ENCODE assay signal across 11 cellular contexts in the genomic region with DNA sequence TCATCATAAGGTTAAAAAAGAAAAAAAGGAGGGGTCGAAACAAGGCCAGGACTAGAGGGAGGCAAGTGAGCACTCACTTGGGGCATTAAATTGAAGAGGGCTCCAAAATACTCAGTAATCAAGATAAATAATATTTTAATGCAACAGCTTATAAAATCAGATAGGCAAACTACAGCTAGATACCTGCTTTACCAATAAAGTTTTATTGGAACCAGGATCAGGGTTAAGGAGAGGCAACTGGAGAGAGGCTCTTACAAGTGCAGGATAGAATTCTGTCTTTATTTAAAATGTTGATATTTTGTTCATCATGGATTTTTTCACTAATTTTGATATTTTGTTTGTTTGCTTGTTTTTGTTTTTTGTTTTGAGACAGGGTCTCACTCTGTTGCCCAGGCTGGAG. TPM values are rescaled to one million over a fixed set of nuclear protein-coding genes. Genes with fewer than 3 reads are reported as not detected.
"Had no signal": no experiment of that assay in that cellular context is flagged by ENCODE, and none has a peak within 500 bp of the region (broad histone marks: within the 10 kb centered on the region; RNA-seq: fewer than 3 reads in every experiment).

No MANE protein-coding gene starts in this region.

- H3K27ac Mint-ChIP-seq: GM23338, H9, HFFc6 had no signal

- H2AFZ ChIP-seq: GM23248 had no signal

- H3K9me3 ChIP-seq: HAP-1 had no signal

- H3K4me2 ChIP-seq: GM23338 had no signal

- H3K9me3 Mint-ChIP-seq: GM23338, H9, HFFc6 had no signal

- FAIRE-seq: H1, H54 had no signal

- H3K27ac ChIP-seq: GM23248 had no signal

- H3K4me3 ChIP-seq: GM23248, GM23338, HAP-1 had no signal

- H3K4me3 Mint-ChIP-seq: GM23338, H9, HFFc6 had no signal

- DNase-seq: GM23248, GOT3, H7, H9, HCEC 1CT, HFFc6 had no signal

- H3K4me1 ChIP-seq: HAP-1 had no signal

- ATAC-seq: HCT116 had no signal

- H3K36me3 ChIP-seq: HAP-1 had no signal

- H3K9ac ChIP-seq: GM23248 had no signal

RNA-seq across cellular contexts. Expression of a gene that starts 40.6 kb away (rescaled TPM):
- total RNA-seq: GM23248, H9 had no signal
